9 cellular contexts compared by ENCODE assay signal in genomic region chr6:159981171-159981571, GRCh38. TPM values are rescaled to one million over a fixed set of nuclear protein-coding genes. Genes with fewer than 3 reads are reported as not detected.
A peak's percentile ranks its signal among the peaks of the same experiment; 100 is the strongest.
DNase-seq lines count a peak whose midpoint lies in the region; ATAC-seq and TF ChIP-seq lines count a peak whose summit lies in the region.
"Had no signal": no experiment of that assay in that cellular context is flagged by ENCODE, and none has a peak within 500 bp of the region (broad histone marks: within the 10 kb centered on the region; RNA-seq: fewer than 3 reads in every experiment).

No MANE protein-coding gene starts in this region.

- POLR2A ChIA-PET in activated CD8-positive, alpha-beta T cell treated with anti-CD3 and anti-CD28 coated beads, Interleukin-2, amount 10 ng/mL, durations not matched to agents 7 days and 5 days (lab: Charles Lee): interaction anchor here (1.1 to 7.7 kb wide), 5 partner anchors 12 to 481 kb away, joined by 3 to 69 read pairs (median 12); partner anchors contain the start of genes IGF2R, MRPL18 and TCP1
- POLR2A ChIA-PET in PC-3 (lab: Charles Lee; ENCODE audit: unreplicated experiment): interaction anchor here (0.5 kb wide), 1 partner anchor 378 kb away, joined by 3 read pairs; no protein-coding TSS in a partner anchor

- H3K9me3 ChIP-seq in liver (ENCODE audit: control insufficient read depth in 4 of 4, low read length in 3 of 4) (no peaks in the 10 kb centered on the region), suprapubic skin (no peaks in the 10 kb centered on the region), PC-3 (ENCODE audit: low read length) (no peaks in the 10 kb centered on the region)

- no peak for TF ChIP-seq EP300 in suprapubic skin (IDR thresholded peaks at IDR 0.05)

- no peak for TF ChIP-seq POLR2A in suprapubic skin (IDR thresholded peaks at IDR 0.05)

- H3K9ac ChIP-seq in liver (ENCODE audit: low read depth in 1 of 2, low read length in 2 of 2) (peak overlapping the region in 1 of 2 donors; percentile 1), PC-3 (ENCODE audit: low read length) (no peak overlapping the region)

- H3F3A ChIP-seq in PC-3 (ENCODE audit: low read length, unreplicated experiment): peaks cover 4% of the 10 kb centered on the region

- peaks cover 76% of the 10 kb centered on the region for H3K4me1 Mint-ChIP-seq in activated CD4-positive, alpha-beta T cell treated with anti-CD3 and anti-CD28 coated beads, Interleukin-2, amount 10 ng/mL, durations not matched to agents 24 days and 14 days
- peaks cover 95% of the 10 kb centered on the region for H3K4me1 Mint-ChIP-seq in activated CD8-positive, alpha-beta T cell treated with anti-CD3 and anti-CD28 coated beads, Interleukin-2, amount 10 ng/mL, durations not matched to agents 7 days and 5 days (ENCODE audit: low read depth)

- no peak for ATAC-seq in activated CD8-positive, alpha-beta T cell treated with anti-CD3 and anti-CD28 coated beads, Interleukin-2, amount 10 ng/mL, durations not matched to agents 7 days and 5 days
- ATAC-seq in PC-3: no peak

- H3K9me3 Mint-ChIP-seq in activated CD4-positive, alpha-beta T cell treated with anti-CD3 and anti-CD28 coated beads, Interleukin-2, amount 10 ng/mL, durations not matched to agents 24 days and 14 days: no peaks in the 10 kb centered on the region
- H3K9me3 Mint-ChIP-seq in activated CD8-positive, alpha-beta T cell treated with anti-CD3 and anti-CD28 coated beads, Interleukin-2, amount 10 ng/mL, durations not matched to agents 7 days and 5 days (ENCODE audit: insufficient read depth): no peaks in the 10 kb centered on the region

- peak overlapping the region; percentile 92 for H3K27ac Mint-ChIP-seq in activated CD4-positive, alpha-beta T cell treated with anti-CD3 and anti-CD28 coated beads, Interleukin-2, amount 10 ng/mL, durations not matched to agents 24 days and 14 days
- peak overlapping the region; percentile 90 for H3K27ac Mint-ChIP-seq in activated CD8-positive, alpha-beta T cell treated with anti-CD3 and anti-CD28 coated beads, Interleukin-2, amount 10 ng/mL, durations not matched to agents 7 days and 5 days

- no peak for DNase-seq in activated CD4-positive, alpha-beta T cell treated with anti-CD3 and anti-CD28 coated beads, Interleukin-2, amount 10 ng/mL, durations not matched to agents 24 days and 14 days
- DNase-seq in activated CD4-positive, alpha-beta T cell treated with anti-CD3 and anti-CD28 coated beads for 1 hour: no peak
- no peak for DNase-seq in activated CD8-positive, alpha-beta T cell treated with anti-CD3 and anti-CD28 coated beads, Interleukin-2, amount 10 ng/mL, durations not matched to agents 7 days and 5 days
- DNase-seq in suprapubic skin (ENCODE audit: low spot score in 2 of 2): no peak
- no peak for DNase-seq in NCI-H345 treated with DMSO at 0.1 percent for 48 hours (lab: John Stamatoyannopoulos, UW; ENCODE audit: unreplicated experiment)
- no peak for DNase-seq in PC-3
- no peak for DNase-seq in OCI-M1 (lab: John Stamatoyannopoulos, UW)
- DNase-seq: NCI-H1436 treated with DMSO at 0.1 percent for 48 hours had no signal

- H3K27me3 ChIP-seq in liver (ENCODE audit: control insufficient read depth in 4 of 4, insufficient read depth in 4 of 4, low read length in 3 of 4) (no peaks in the 10 kb centered on the region), suprapubic skin (no peaks in the 10 kb centered on the region), PC-3 (ENCODE audit: low read length) (no peaks in the 10 kb centered on the region)

- BruUV-seq in PC-3 (replicated peaks; lab: Mats Ljungman, UMichigan): no TSS peak

- H3K4me3 ChIP-seq in liver (ENCODE audit: low read depth in 1 of 3, low read length in 3 of 3) (no peak overlapping the region), suprapubic skin (no peak overlapping the region), PC-3 (ENCODE audit: low read length) (no peak overlapping the region)

- 88% methylated on average over 8 of the region's 8 CpGs for WGBS in liver
- 79% methylated on average over 8 of the region's 8 CpGs for WGBS in suprapubic skin

- H3K36me3 ChIP-seq in liver (ENCODE audit: control insufficient read depth in 4 of 4, insufficient read depth in 3 of 4, low read depth in 1 of 4, low read length in 3 of 4) (no peaks in the 10 kb centered on the region), suprapubic skin (no peaks in the 10 kb centered on the region), PC-3 (ENCODE audit: low read depth, low read length) (no peaks in the 10 kb centered on the region)

- H4K20me1 ChIP-seq in PC-3 (ENCODE audit: low read length): 0 out of 2 replicates have a peak, but pooled peaks cover 4% of the 10 kb centered on the region

- H3K4me2 ChIP-seq in PC-3 (ENCODE audit: low read length): no peak overlapping the region

- no peak overlapping the region for H2AFZ ChIP-seq in PC-3 (ENCODE audit: low read length)

- H3K27ac ChIP-seq in liver (ENCODE audit: low read depth in 1 of 2, low read length in 2 of 2) (peak overlapping the region; percentile 57 to 73), suprapubic skin (peak overlapping the region; percentile 57), PC-3 (ENCODE audit: low read length) (no peak overlapping the region)

- H3K27me3 Mint-ChIP-seq in activated CD4-positive, alpha-beta T cell treated with anti-CD3 and anti-CD28 coated beads, Interleukin-2, amount 10 ng/mL, durations not matched to agents 24 days and 14 days: no peaks in the 10 kb centered on the region
- H3K27me3 Mint-ChIP-seq in activated CD8-positive, alpha-beta T cell treated with anti-CD3 and anti-CD28 coated beads, Interleukin-2, amount 10 ng/mL, durations not matched to agents 7 days and 5 days (ENCODE audit: low read depth): no peaks in the 10 kb centered on the region

- H3K79me2 ChIP-seq in PC-3 (ENCODE audit: low read length): peaks cover 89% of the 10 kb centered on the region

- TF ChIP-seq CTCF in liver (IDR thresholded peaks at IDR 0.05; ENCODE audit: low read depth, low read length, missing input control): no peak
- TF ChIP-seq CTCF in suprapubic skin (IDR thresholded peaks at IDR 0.05): no peak
- no peak for TF ChIP-seq CTCF in PC-3 (conservative IDR thresholded peaks at IDR 0.05; ENCODE audit: low read depth, low read length)

- intact Hi-C loops in activated CD4-positive, alpha-beta T cell treated with anti-CD3 and anti-CD28 coated beads, Interleukin-2, amount 10 ng/mL, durations not matched to agents 24 days and 14 days (cut with micrococcal nuclease): loop anchor here (1.0 kb wide), 1 partner anchor 8 kb away; no protein-coding TSS in a partner anchor
- intact Hi-C loops in PC-3 (cut with micrococcal nuclease): no loop called here

- peaks cover 11% of the 10 kb centered on the region for H3K36me3 Mint-ChIP-seq in activated CD4-positive, alpha-beta T cell treated with anti-CD3 and anti-CD28 coated beads, Interleukin-2, amount 10 ng/mL, durations not matched to agents 24 days and 14 days (ENCODE audit: low read depth)
- H3K36me3 Mint-ChIP-seq in activated CD8-positive, alpha-beta T cell treated with anti-CD3 and anti-CD28 coated beads, Interleukin-2, amount 10 ng/mL, durations not matched to agents 7 days and 5 days (ENCODE audit: low read depth): peaks cover 5% of the 10 kb centered on the region

- peak overlapping the region; percentile 77 for H3K4me3 Mint-ChIP-seq in activated CD4-positive, alpha-beta T cell treated with anti-CD3 and anti-CD28 coated beads, Interleukin-2, amount 10 ng/mL, durations not matched to agents 24 days and 14 days
- H3K4me3 Mint-ChIP-seq in activated CD8-positive, alpha-beta T cell treated with anti-CD3 and anti-CD28 coated beads, Interleukin-2, amount 10 ng/mL, durations not matched to agents 7 days and 5 days: peak overlapping the region; percentile 62

- H3K4me1 ChIP-seq in liver (ENCODE audit: control insufficient read depth in 4 of 4, insufficient read depth in 4 of 4, low read length in 3 of 4): peaks cover 8 to 66% (median 42%) of the 10 kb centered on the region in 4 donors
- H3K4me1 ChIP-seq in suprapubic skin: peaks cover 91% of the 10 kb centered on the region
- H3K4me1 ChIP-seq in PC-3 (ENCODE audit: insufficient read depth, low read length): peaks cover 66% of the 10 kb centered on the region

- CTCF ChIA-PET in activated CD8-positive, alpha-beta T cell treated with anti-CD3 and anti-CD28 coated beads, Interleukin-2, amount 10 ng/mL, durations not matched to agents 7 days and 5 days (lab: Charles Lee): interaction anchor here (1.0 to 2.1 kb wide), 4 partner anchors 9 to 43 kb away, joined by 3 to 7 read pairs (median 4); no protein-coding TSS in a partner anchor
- CTCF ChIA-PET in PC-3 (lab: Charles Lee): no interaction called here

- no peak for TF ChIP-seq RAD21 in liver (IDR thresholded peaks at IDR 0.05)

- no peaks in the 10 kb centered on the region for H3K9me2 ChIP-seq in PC-3 (replicated peaks; ENCODE audit: low read length)

TF ChIP-seq in liver, 16 proteins besides CTCF, POLR2A, EP300 and RAD21:
- TF ChIP-seq EGR1 (IDR thresholded peaks at IDR 0.05; ENCODE audit: low read depth in 2 of 2) (no peak), MAX (IDR thresholded peaks at IDR 0.05) (no peak), ZBTB33 (IDR thresholded peaks at IDR 0.05) (no peak)
TF ChIP-seq in liver: peak in this region for 0.

RNA-seq across cellular contexts. Expression of gene IGF2R, which starts 12.3 kb away (rescaled TPM):
- total RNA-seq in activated CD4-positive, alpha-beta T cell treated with anti-CD3 and anti-CD28 coated beads, Interleukin-2, amount 10 ng/mL, durations not matched to agents 24 days and 14 days: 75.1 and 77.9 TPM in 2 replicates
- total RNA-seq in activated CD8-positive, alpha-beta T cell treated with anti-CD3 and anti-CD28 coated beads, Interleukin-2, amount 10 ng/mL, durations not matched to agents 7 days and 5 days: 10 to 100 TPM; 57.4 to 59.8 TPM
- total RNA-seq in liver (10 to 100 TPM; 67.3 to 84.9 TPM), suprapubic skin (100 to 1,000 TPM in 1 of 4 donors, 10 to 100 TPM in 3; 58.2 to 137 (median 90.6) TPM), PC-3 (2014; rRNA removed) (31.5 and 37.2 TPM in 2 replicates)
- polyA plus RNA-seq in liver: 10 to 100 TPM; 16.6 to 24.1 TPM
